8 cellular contexts compared by ENCODE assay signal in the genomic region with DNA sequence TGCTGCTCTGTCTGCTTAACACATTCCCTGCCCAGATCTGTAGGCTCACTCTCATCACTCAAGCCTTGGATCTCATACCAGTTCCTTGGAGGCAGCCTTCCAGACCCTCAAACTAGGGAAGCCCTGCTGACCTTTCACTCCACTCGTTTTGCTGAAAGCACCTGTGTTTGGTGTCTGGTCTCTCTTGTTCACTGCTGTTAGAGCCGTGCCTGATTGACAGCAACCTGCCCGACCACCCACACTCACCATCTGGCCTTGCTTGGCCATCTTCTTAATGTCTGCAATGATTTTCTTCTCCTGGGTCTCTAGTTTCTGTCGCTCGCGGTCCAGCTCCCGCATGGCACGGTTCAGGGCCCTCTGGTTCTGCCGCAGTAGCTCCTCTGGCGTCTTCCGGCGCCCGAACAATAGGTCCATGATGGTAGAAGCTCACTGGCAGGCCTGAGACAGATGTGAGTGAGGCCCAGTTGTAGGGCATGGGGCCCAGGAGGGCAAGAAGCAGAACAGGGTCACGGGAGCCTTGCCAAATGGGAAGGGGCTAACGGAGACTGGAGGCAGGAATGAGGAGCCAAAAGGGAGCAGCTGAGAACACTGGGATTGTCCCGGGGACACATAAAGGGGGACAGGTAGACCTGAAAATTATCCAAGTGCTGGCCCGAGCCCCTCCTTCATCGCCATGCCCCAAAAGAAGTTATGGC. TPM values are rescaled to one million over a fixed set of nuclear protein-coding genes. Genes with fewer than 3 reads are reported as not detected.
DNase-seq lines count a peak whose midpoint lies in the region; ATAC-seq and TF ChIP-seq lines count a peak whose summit lies in the region.

No MANE protein-coding gene starts in this region.

- H3K4me1 Mint-ChIP-seq in activated T-helper 1 cell treated with anti-CD3 and anti-CD28 coated beads, Interleukin-12 subunit alpha, Interleukin-12 subunit beta, Interleukin-2, Interleukin-4 antibody, amounts not matched to agents 30 ng/mL and 10 ng/mL and 1 ng/mL, durations not matched to agents 14 hours and 24 hours and 36 hours (ENCODE audit: low read depth): peaks cover 47% of the 10 kb centered on the region
- H3K4me1 Mint-ChIP-seq in stimulated activated effector memory CD8-positive, alpha-beta T cell treated with anti-CD3 and anti-CD28 coated beads, Interleukin-12 subunit alpha, Interleukin-12 subunit beta, amount 100 ng/mL, for 72 hours: peaks cover 73% of the 10 kb centered on the region

- H3K9me3 Mint-ChIP-seq in activated T-helper 1 cell treated with anti-CD3 and anti-CD28 coated beads, Interleukin-12 subunit alpha, Interleukin-12 subunit beta, Interleukin-2, Interleukin-4 antibody, amounts not matched to agents 30 ng/mL and 10 ng/mL and 1 ng/mL, durations not matched to agents 14 hours and 24 hours and 36 hours: no peaks in the 10 kb centered on the region
- H3K9me3 Mint-ChIP-seq in stimulated activated effector memory CD8-positive, alpha-beta T cell treated with anti-CD3 and anti-CD28 coated beads, Interleukin-12 subunit alpha, Interleukin-12 subunit beta, amount 100 ng/mL, for 72 hours: no peaks in the 10 kb centered on the region

- intact Hi-C loops in activated T-helper 1 cell treated with anti-CD3 and anti-CD28 coated beads, Interleukin-12 subunit alpha, Interleukin-12 subunit beta, Interleukin-2, Interleukin-4 antibody, amounts not matched to agents 30 ng/mL and 10 ng/mL and 1 ng/mL, durations not matched to agents 14 hours and 24 hours and 36 hours (cut with micrococcal nuclease): no loop called here

- H3K27ac Mint-ChIP-seq in activated T-helper 1 cell treated with anti-CD3 and anti-CD28 coated beads, Interleukin-12 subunit alpha, Interleukin-12 subunit beta, Interleukin-2, Interleukin-4 antibody, amounts not matched to agents 30 ng/mL and 10 ng/mL and 1 ng/mL, durations not matched to agents 14 hours and 24 hours and 36 hours: peak overlapping the region; percentile 95
- H3K27ac Mint-ChIP-seq in stimulated activated effector memory CD8-positive, alpha-beta T cell treated with anti-CD3 and anti-CD28 coated beads, Interleukin-12 subunit alpha, Interleukin-12 subunit beta, amount 100 ng/mL, for 72 hours: peak overlapping the region; percentile 100

- TF ChIP-seq CTCF in HEK293 (tag by site-specific recombination; IDR thresholded peaks at IDR 0.05): no peak

- H3K9me3 ChIP-seq in HEK293 (ENCODE audit: control insufficient read depth, insufficient read depth, low read depth, low read length): no peaks in the 10 kb centered on the region
- H3K9me3 ChIP-seq in iPS-18a (ENCODE audit: control insufficient read depth, low read depth, low read length): no peaks in the 10 kb centered on the region

- ATAC-seq in stimulated activated effector memory CD8-positive, alpha-beta T cell treated with anti-CD3 and anti-CD28 coated beads, Interleukin-12 subunit alpha, Interleukin-12 subunit beta, amount 100 ng/mL, for 72 hours: no peak
- ATAC-seq in GM19035 (IDR thresholded peaks at IDR 0.05; ENCODE audit: unreplicated experiment): no peak
- ATAC-seq in HG03159 (IDR thresholded peaks at IDR 0.05; ENCODE audit: unreplicated experiment): no peak

- H3K27me3 Mint-ChIP-seq in activated T-helper 1 cell treated with anti-CD3 and anti-CD28 coated beads, Interleukin-12 subunit alpha, Interleukin-12 subunit beta, Interleukin-2, Interleukin-4 antibody, amounts not matched to agents 30 ng/mL and 10 ng/mL and 1 ng/mL, durations not matched to agents 14 hours and 24 hours and 36 hours (ENCODE audit: insufficient read depth): peaks cover 1% of the 10 kb centered on the region

- peaks cover 59% of the 10 kb centered on the region for H3K36me3 Mint-ChIP-seq in activated T-helper 1 cell treated with anti-CD3 and anti-CD28 coated beads, Interleukin-12 subunit alpha, Interleukin-12 subunit beta, Interleukin-2, Interleukin-4 antibody, amounts not matched to agents 30 ng/mL and 10 ng/mL and 1 ng/mL, durations not matched to agents 14 hours and 24 hours and 36 hours (ENCODE audit: low read depth)
- H3K36me3 Mint-ChIP-seq in stimulated activated effector memory CD8-positive, alpha-beta T cell treated with anti-CD3 and anti-CD28 coated beads, Interleukin-12 subunit alpha, Interleukin-12 subunit beta, amount 100 ng/mL, for 72 hours: peaks cover 100% of the 10 kb centered on the region

- H3K4me3 ChIP-seq in HEK293 (ENCODE audit: low read depth, low read length): peak overlapping the region; percentile 64
- H3K4me3 ChIP-seq in iPS-18a (ENCODE audit: low read length): peak overlapping the region; percentile 85

- H3K27me3 ChIP-seq in iPS-18a (ENCODE audit: control insufficient read depth, insufficient read depth, low read length): no peaks in the 10 kb centered on the region

- no peak for DNase-seq in activated T-helper 1 cell treated with anti-CD3 and anti-CD28 coated beads, Interleukin-12 subunit alpha, Interleukin-12 subunit beta, Interleukin-2, Interleukin-4 antibody, amounts not matched to agents 30 ng/mL and 10 ng/mL and 1 ng/mL, durations not matched to agents 14 hours and 24 hours and 36 hours (ENCODE audit: low spot score)
- DNase-seq in stimulated activated effector memory CD8-positive, alpha-beta T cell treated with anti-CD3 and anti-CD28 coated beads, Interleukin-12 subunit alpha, Interleukin-12 subunit beta, amount 100 ng/mL, for 72 hours (ENCODE audit: low spot score in 2 of 2): no peak
- DNase-seq in COR-L47 (lab: John Stamatoyannopoulos, UW): no peak
- DNase-seq in DMS 273 (lab: John Stamatoyannopoulos, UW; ENCODE audit: unreplicated experiment): no peak

- POLR2A ChIA-PET in HEK293 (lab: Yijun Ruan, JAX): interaction anchor here (0.7 to 4.6 kb wide), 13 partner anchors 8 to 292 kb away, joined by 3 to 128 read pairs (median 7); partner anchors contain the start of genes TRIM28, ZBTB45, ZNF446 and ZNF497

- CTCF ChIA-PET in HEK293 (lab: Yijun Ruan, JAX): interaction anchor here (1.7 to 2.7 kb wide), 3 partner anchors 10 to 34 kb away, joined by 6 to 20 read pairs (median 10); partner anchors contain the start of genes TRIM28 and ZBTB45

- peak overlapping the region; percentile 81 for H3K9ac ChIP-seq in iPS-18a (ENCODE audit: low read length)

- H3K4me1 ChIP-seq in HEK293 (ENCODE audit: control insufficient read depth, insufficient read depth, low read length) (peaks cover 11% of the 10 kb centered on the region), iPS-18a (ENCODE audit: control insufficient read depth, low read depth, low read length) (peaks cover 3% of the 10 kb centered on the region)

- H3K36me3 ChIP-seq in HEK293 (ENCODE audit: control insufficient read depth in 2 of 2, insufficient read depth in 1 of 2, low read length in 2 of 2) (peaks cover 33 to 70% of the 10 kb centered on the region in 2 experiments), iPS-18a (ENCODE audit: control insufficient read depth, low read depth, low read length) (peaks cover 50% of the 10 kb centered on the region)

- H3K27ac ChIP-seq in HEK293 (ENCODE audit: extremely low read depth, low read depth, low read length): peak overlapping the region; percentile 99
- peak overlapping the region; percentile 17 for H3K27ac ChIP-seq in iPS-18a (ENCODE audit: low read length)

- peak overlapping the region; percentile 96 for H3K4me3 Mint-ChIP-seq in activated T-helper 1 cell treated with anti-CD3 and anti-CD28 coated beads, Interleukin-12 subunit alpha, Interleukin-12 subunit beta, Interleukin-2, Interleukin-4 antibody, amounts not matched to agents 30 ng/mL and 10 ng/mL and 1 ng/mL, durations not matched to agents 14 hours and 24 hours and 36 hours
- peak overlapping the region; percentile 98 for H3K4me3 Mint-ChIP-seq in stimulated activated effector memory CD8-positive, alpha-beta T cell treated with anti-CD3 and anti-CD28 coated beads, Interleukin-12 subunit alpha, Interleukin-12 subunit beta, amount 100 ng/mL, for 72 hours

RNA-seq across cellular contexts. Expression of gene CHMP2A, which starts 1.0 kb away (rescaled TPM):
- total RNA-seq in activated T-helper 1 cell treated with anti-CD3 and anti-CD28 coated beads, Interleukin-12 subunit alpha, Interleukin-12 subunit beta, Interleukin-2, Interleukin-4 antibody, amounts not matched to agents 30 ng/mL and 10 ng/mL and 1 ng/mL, durations not matched to agents 14 hours and 24 hours and 36 hours: 109 and 114 TPM in 2 replicates

RNA-seq across cellular contexts. Expression of gene UBE2M, which starts 4.5 kb away (rescaled TPM):
- total RNA-seq in activated T-helper 1 cell treated with anti-CD3 and anti-CD28 coated beads, Interleukin-12 subunit alpha, Interleukin-12 subunit beta, Interleukin-2, Interleukin-4 antibody, amounts not matched to agents 30 ng/mL and 10 ng/mL and 1 ng/mL, durations not matched to agents 14 hours and 24 hours and 36 hours: 147 and 164 TPM in 2 replicates

RNA-seq across cellular contexts. Expression of gene TRIM28, which starts 10.1 kb away (rescaled TPM):
- total RNA-seq in activated T-helper 1 cell treated with anti-CD3 and anti-CD28 coated beads, Interleukin-12 subunit alpha, Interleukin-12 subunit beta, Interleukin-2, Interleukin-4 antibody, amounts not matched to agents 30 ng/mL and 10 ng/mL and 1 ng/mL, durations not matched to agents 14 hours and 24 hours and 36 hours: 664 and 687 TPM in 2 replicates

RNA-seq across cellular contexts. Expression of gene MZF1, which starts 19.2 kb away (rescaled TPM):
- total RNA-seq in activated T-helper 1 cell treated with anti-CD3 and anti-CD28 coated beads, Interleukin-12 subunit alpha, Interleukin-12 subunit beta, Interleukin-2, Interleukin-4 antibody, amounts not matched to agents 30 ng/mL and 10 ng/mL and 1 ng/mL, durations not matched to agents 14 hours and 24 hours and 36 hours: 19.6 and 21.6 TPM in 2 replicates

RNA-seq across cellular contexts. Expression of gene ZBTB45, which starts 34.3 kb away (rescaled TPM):
- 15.9 and 17.4 TPM in 2 replicates for total RNA-seq in activated T-helper 1 cell treated with anti-CD3 and anti-CD28 coated beads, Interleukin-12 subunit alpha, Interleukin-12 subunit beta, Interleukin-2, Interleukin-4 antibody, amounts not matched to agents 30 ng/mL and 10 ng/mL and 1 ng/mL, durations not matched to agents 14 hours and 24 hours and 36 hours
